Comparison of ENCODE assay signal across 1 cellular context in the genomic region with DNA sequence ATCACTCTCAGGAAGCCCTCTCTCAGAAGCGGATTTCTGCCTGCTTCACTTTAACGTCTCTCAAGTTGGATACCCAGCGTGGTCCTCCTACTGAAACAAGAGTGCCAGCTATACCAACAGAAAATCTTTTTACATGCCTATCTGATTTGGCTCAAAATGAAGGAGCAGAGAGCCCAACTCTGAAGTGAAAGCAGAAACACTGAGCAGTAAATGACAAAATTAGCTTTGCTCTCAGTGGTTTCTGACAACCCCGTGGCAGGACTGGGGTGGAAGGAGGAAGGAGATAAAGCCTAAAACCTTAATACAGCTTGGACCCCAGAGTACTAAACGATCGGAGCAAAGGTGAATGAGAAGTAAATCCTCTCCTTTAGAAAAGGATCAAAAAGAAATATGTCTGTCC.
TF ChIP-seq lines count a peak whose summit lies in the region.

No MANE protein-coding gene starts in this region.

TF ChIP-seq in IMR-90, 13 proteins besides CTCF, POLR2A, EP300 and RAD21:
- TF ChIP-seq SMC3 (IDR thresholded peaks at IDR 0.05; ENCODE audit: low read depth, low read length) (no peak), MAFK (IDR thresholded peaks at IDR 0.05; ENCODE audit: low read depth, low read length) (no peak), USF2 (IDR thresholded peaks at IDR 0.05; ENCODE audit: low read depth, low read length) (no peak), RCOR1 (IDR thresholded peaks at IDR 0.05; ENCODE audit: insufficient replicate concordance, low read length) (no peak), NFE2L2 (IDR thresholded peaks at IDR 0.05; ENCODE audit: low read depth, low read length) (no peak), MXI1 (IDR thresholded peaks at IDR 0.05; ENCODE audit: borderline replicate concordance, low read depth, low read length) (no peak), RFX5 (IDR thresholded peaks at IDR 0.05; ENCODE audit: low read depth, low read length) (no peak), FOS (IDR thresholded peaks at IDR 0.05; ENCODE audit: low read depth, low read length) (no peak), CHD1 (IDR thresholded peaks at IDR 0.05; ENCODE audit: low read depth, low read length) (no peak), BHLHE40 (IDR thresholded peaks at IDR 0.05; ENCODE audit: low read depth, low read length) (no peak), MAZ (IDR thresholded peaks at IDR 0.05; ENCODE audit: borderline replicate concordance, low read depth, low read length) (no peak)
- TF ChIP-seq, protein P1, sequence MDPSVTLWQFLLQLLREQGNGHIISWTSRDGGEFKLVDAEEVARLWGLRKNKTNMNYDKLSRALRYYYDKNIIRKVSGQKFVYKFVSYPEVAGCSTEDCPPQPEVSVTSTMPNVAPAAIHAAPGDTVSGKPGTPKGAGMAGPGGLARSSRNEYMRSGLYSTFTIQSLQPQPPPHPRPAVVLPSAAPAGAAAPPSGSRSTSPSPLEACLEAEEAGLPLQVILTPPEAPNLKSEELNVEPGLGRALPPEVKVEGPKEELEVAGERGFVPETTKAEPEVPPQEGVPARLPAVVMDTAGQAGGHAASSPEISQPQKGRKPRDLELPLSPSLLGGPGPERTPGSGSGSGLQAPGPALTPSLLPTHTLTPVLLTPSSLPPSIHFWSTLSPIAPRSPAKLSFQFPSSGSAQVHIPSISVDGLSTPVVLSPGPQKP (IDR thresholded peaks at IDR 0.05; ENCODE audit: borderline replicate concordance, low read depth, low read length) = no peak
